19 cellular contexts compared by ENCODE assay signal in the genomic region with DNA sequence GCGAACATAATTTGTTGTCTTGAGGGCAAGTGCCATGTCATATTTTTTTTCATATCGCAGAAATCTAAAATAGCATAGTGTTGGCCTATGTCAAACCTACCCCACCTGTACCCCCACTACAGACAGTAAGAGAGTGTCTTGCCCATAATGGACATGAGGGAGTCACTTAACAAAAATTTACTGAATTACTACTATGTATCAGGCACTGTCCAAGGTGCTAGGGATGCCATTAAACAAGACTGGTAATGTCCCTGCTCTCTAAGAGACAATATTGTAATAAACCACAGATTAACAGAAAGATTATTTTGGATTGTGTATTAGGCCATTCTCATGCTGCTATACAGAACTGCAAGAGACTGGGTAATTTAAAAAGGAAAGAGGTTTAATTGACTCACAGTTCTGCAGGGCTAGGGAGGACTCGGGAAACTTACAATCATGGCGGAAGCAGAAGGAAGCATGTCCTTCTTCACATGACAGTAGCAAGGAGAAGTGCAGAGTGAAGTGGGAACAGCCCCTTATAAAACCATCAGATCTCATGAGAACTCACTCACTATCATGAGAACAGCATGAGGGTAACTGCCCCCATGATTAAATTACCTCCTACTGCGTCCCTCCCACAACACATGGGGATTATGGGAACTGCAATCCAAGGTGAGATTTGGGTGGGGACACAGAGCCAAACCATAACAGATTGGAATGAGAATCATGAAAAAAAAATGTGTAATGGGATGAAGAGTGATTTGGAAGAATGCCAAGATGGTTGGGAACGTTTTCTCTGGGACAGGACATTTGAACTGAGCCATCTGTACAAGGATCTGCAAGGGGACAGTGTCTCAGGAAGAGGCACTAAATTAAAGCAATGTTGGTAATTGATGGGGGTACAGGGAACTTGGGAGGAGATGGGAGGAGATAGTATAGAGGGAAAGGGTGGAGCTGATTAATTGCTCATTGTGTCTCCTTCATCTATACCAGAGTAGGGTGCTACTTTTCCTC.
A peak's percentile ranks its signal among the peaks of the same experiment; 100 is the strongest.
DNase-seq lines count a peak whose midpoint lies in the region; ATAC-seq and TF ChIP-seq lines count a peak whose summit lies in the region.
"Had no signal": no experiment of that assay in that cellular context is flagged by ENCODE, and none has a peak within 500 bp of the region (broad histone marks: within the 10 kb centered on the region; RNA-seq: fewer than 3 reads in every experiment).

No MANE protein-coding gene starts in this region.

- H3F3A ChIP-seq in GM23248 (ENCODE audit: insufficient read depth), result peaks cover 14% of the 10 kb centered on the region

- H3K4me1 ChIP-seq in GM23248 (ENCODE audit: insufficient read depth), result peaks cover 12% of the 10 kb centered on the region
- H3K4me1 ChIP-seq in adrenal gland (replicated peaks in 1 of 2), result no peaks in the 10 kb centered on the region

- no peak for DNase-seq in activated T-cell treated with anti-CD3 and anti-CD28 coated beads, Interleukin-2, amount 50 U/mL, for 24 hours
- DNase-seq in activated T-cell treated with anti-CD3 and anti-CD28 coated beads, Interleukin-2, amount 50 U/mL, for 48 hours, result no peak
- peak; percentile 34 for DNase-seq in GM23248
- no peak for DNase-seq in activated naive CD8-positive, alpha-beta T cell treated with anti-CD3 and anti-CD28 coated beads for 36 hours
- DNase-seq in natural killer cell treated with Interleukin-12 subunit alpha and Interleukin-12 subunit beta and Interleukin-15 and Interleukin-18, amount 100 ng/mL, for 72 hours (ENCODE audit: low spot score), result no peak
- DNase-seq in DMS 273 (lab: John Stamatoyannopoulos, UW; ENCODE audit: unreplicated experiment), result no peak
- no peak for DNase-seq in LoVo (ENCODE audit: low spot score)
- no peak for DNase-seq in adrenal gland
- DNase-seq: CD4-positive, CD25-positive, alpha-beta regulatory T cell; cerebellar nuclear complex; effector CD8-positive, alpha-beta T cell; esophagus squamous epithelium; glutamatergic neuron; HFFc6; left ventricle myocardium superior; MV-4-11; stimulated activated CD4-positive, alpha-beta T cell treated with anti-CD3 and anti-CD28 coated beads, Interleukin-4, amount 100 ng/mL, for 4 hours had no signal

- no peak for TF ChIP-seq POLR2A in adrenal gland (IDR thresholded peaks at IDR 0.05)

- no peak for ATAC-seq in natural killer cell treated with Interleukin-12 subunit alpha and Interleukin-12 subunit beta and Interleukin-15 and Interleukin-18, amount 100 ng/mL, for 72 hours
- ATAC-seq: left ventricle myocardium superior had no signal

- intact Hi-C loops in adrenal gland (cut with DNase I), result no loop called here

- H3K27me3 Mint-ChIP-seq in activated T-cell treated with anti-CD3 and anti-CD28 coated beads, Interleukin-2, amount 50 U/mL, for 24 hours, result no peaks in the 10 kb centered on the region
- no peaks in the 10 kb centered on the region for H3K27me3 Mint-ChIP-seq in activated naive CD8-positive, alpha-beta T cell treated with anti-CD3 and anti-CD28 coated beads for 36 hours
- no peaks in the 10 kb centered on the region for H3K27me3 Mint-ChIP-seq in natural killer cell treated with Interleukin-12 subunit alpha and Interleukin-12 subunit beta and Interleukin-15 and Interleukin-18, amount 100 ng/mL, for 72 hours
- H3K27me3 Mint-ChIP-seq: CD4-positive, CD25-positive, alpha-beta regulatory T cell had no signal

- no peaks in the 10 kb centered on the region for H4K20me1 ChIP-seq in GM23248 (ENCODE audit: insufficient read depth)

- no peaks in the 10 kb centered on the region for H3K79me2 ChIP-seq in GM23248 (ENCODE audit: insufficient read depth)

- no peaks in the 10 kb centered on the region for H3K36me3 ChIP-seq in GM23248 (ENCODE audit: low read depth)
- H3K36me3 ChIP-seq in adrenal gland (replicated peaks in 1 of 2), result no peaks in the 10 kb centered on the region
- H3K36me3 ChIP-seq: esophagus squamous epithelium had no signal

- peaks cover 10% of the 10 kb centered on the region for H3K36me3 Mint-ChIP-seq in activated T-cell treated with anti-CD3 and anti-CD28 coated beads, Interleukin-2, amount 50 U/mL, for 24 hours (ENCODE audit: low read depth)
- peaks cover 12% of the 10 kb centered on the region for H3K36me3 Mint-ChIP-seq in activated naive CD8-positive, alpha-beta T cell treated with anti-CD3 and anti-CD28 coated beads for 36 hours
- H3K36me3 Mint-ChIP-seq in natural killer cell treated with Interleukin-12 subunit alpha and Interleukin-12 subunit beta and Interleukin-15 and Interleukin-18, amount 100 ng/mL, for 72 hours, result peaks cover 22% of the 10 kb centered on the region

- in situ Hi-C loops in GM23248 (cut with MboI), result no loop called here

- H3K27me3 ChIP-seq in GM23248 (replicated peaks; ENCODE audit: insufficient read depth) (no peaks in the 10 kb centered on the region), adrenal gland (no peaks in the 10 kb centered on the region)
- H3K27me3 ChIP-seq: esophagus squamous epithelium had no signal

- H3K27ac Mint-ChIP-seq in activated T-cell treated with anti-CD3 and anti-CD28 coated beads, Interleukin-2, amount 50 U/mL, for 24 hours, result peak overlapping the region; percentile 86
- H3K27ac Mint-ChIP-seq in activated naive CD8-positive, alpha-beta T cell treated with anti-CD3 and anti-CD28 coated beads for 36 hours, result peak overlapping the region; percentile 7
- peak overlapping the region; percentile 85 to 89 for H3K27ac Mint-ChIP-seq in natural killer cell treated with Interleukin-12 subunit alpha and Interleukin-12 subunit beta and Interleukin-15 and Interleukin-18, amount 100 ng/mL, for 72 hours
- H3K27ac Mint-ChIP-seq: CD4-positive, CD25-positive, alpha-beta regulatory T cell; HFFc6 had no signal

- H3K4me3 ChIP-seq in GM23248 (no peak overlapping the region), adrenal gland (no peak overlapping the region)
- H3K4me3 ChIP-seq: esophagus squamous epithelium, mucosa of descending colon had no signal

- H2AFZ ChIP-seq in GM23248, result no peak overlapping the region

- H3K27ac ChIP-seq in GM23248, result no peak overlapping the region
- no peak overlapping the region for H3K27ac ChIP-seq in adrenal gland
- H3K27ac ChIP-seq: HL-60 had no signal

- H3K9ac ChIP-seq in GM23248, result no peak overlapping the region

- H3K9me3 ChIP-seq in GM23248 (ENCODE audit: low read depth) (no peaks in the 10 kb centered on the region), adrenal gland (replicated peaks in 1 of 3) (no peaks in the 10 kb centered on the region)
- H3K9me3 ChIP-seq: esophagus squamous epithelium, mucosa of descending colon had no signal

- no peak for TF ChIP-seq CTCF in adrenal gland (IDR thresholded peaks at IDR 0.05)

- H3K9me2 ChIP-seq in GM23248 (ENCODE audit: insufficient read depth), result no peaks in the 10 kb centered on the region

- H3K4me1 Mint-ChIP-seq in activated T-cell treated with anti-CD3 and anti-CD28 coated beads, Interleukin-2, amount 50 U/mL, for 24 hours (ENCODE audit: low read depth), result peaks cover 70% of the 10 kb centered on the region
- peaks cover 32% of the 10 kb centered on the region for H3K4me1 Mint-ChIP-seq in activated naive CD8-positive, alpha-beta T cell treated with anti-CD3 and anti-CD28 coated beads for 36 hours
- H3K4me1 Mint-ChIP-seq in natural killer cell treated with Interleukin-12 subunit alpha and Interleukin-12 subunit beta and Interleukin-15 and Interleukin-18, amount 100 ng/mL, for 72 hours (ENCODE audit: low read depth in 2 of 2), result peaks cover 71 to 72% of the 10 kb centered on the region in 2 donors

- peaks cover 23% of the 10 kb centered on the region for H3K9me3 Mint-ChIP-seq in activated T-cell treated with anti-CD3 and anti-CD28 coated beads, Interleukin-2, amount 50 U/mL, for 24 hours
- peaks cover 16% of the 10 kb centered on the region for H3K9me3 Mint-ChIP-seq in activated naive CD8-positive, alpha-beta T cell treated with anti-CD3 and anti-CD28 coated beads for 36 hours
- peaks cover 16% of the 10 kb centered on the region for H3K9me3 Mint-ChIP-seq in natural killer cell treated with Interleukin-12 subunit alpha and Interleukin-12 subunit beta and Interleukin-15 and Interleukin-18, amount 100 ng/mL, for 72 hours
- H3K9me3 Mint-ChIP-seq: HFFc6 had no signal

- no peak overlapping the region for H3K4me2 ChIP-seq in GM23248 (ENCODE audit: unreplicated experiment)

- no peak overlapping the region for H3K4me3 Mint-ChIP-seq in activated T-cell treated with anti-CD3 and anti-CD28 coated beads, Interleukin-2, amount 50 U/mL, for 24 hours
- H3K4me3 Mint-ChIP-seq in activated naive CD8-positive, alpha-beta T cell treated with anti-CD3 and anti-CD28 coated beads for 36 hours, result no peak overlapping the region
- peak overlapping the region; percentile 61 for H3K4me3 Mint-ChIP-seq in natural killer cell treated with Interleukin-12 subunit alpha and Interleukin-12 subunit beta and Interleukin-15 and Interleukin-18, amount 100 ng/mL, for 72 hours
- H3K4me3 Mint-ChIP-seq: CD4-positive, CD25-positive, alpha-beta regulatory T cell; HFFc6 had no signal

- 80 to 83% methylated on average over 6 of the region's 6 CpGs for WGBS in GM23248 (ENCODE audit: low coverage in 1 of 2, low lambda C conversion rate in 2 of 2, missing lambda C conversion rate in 2 of 2), 2 experiments
- 82 to 86% (median 83%) methylated on average over 6 of the region's 6 CpGs for WGBS in adrenal gland, 4 donors

Comparison
In these comparisons a context has a peak if more than half of its experiments do, and no peak if none do; other contexts are left out.
1. H3K27ac Mint-ChIP-seq: peak in every context shown above with its lines; median percentile 87 in natural killer cell treated with Interleukin-12 subunit alpha and Interleukin-12 subunit beta and Interleukin-15 and Interleukin-18, amount 100 ng/mL, for 72 hours; 86 in activated T-cell treated with anti-CD3 and anti-CD28 coated beads, Interleukin-2, amount 50 U/mL, for 24 hours; 7 in activated naive CD8-positive, alpha-beta T cell treated with anti-CD3 and anti-CD28 coated beads for 36 hours.